In genomic region chr2:146579154-146579930, GRCh38 we compare ENCODE assay signal across 12 cellular contexts.
DNase-seq lines count a peak whose midpoint lies in the region; ATAC-seq, FAIRE-seq and TF ChIP-seq lines count a peak whose summit lies in the region.
"Had no signal": no experiment of that assay in that cellular context is flagged by ENCODE, and none has a peak within 500 bp of the region (broad histone marks: within the 10 kb centered on the region; RNA-seq: fewer than 3 reads in every experiment).

No MANE protein-coding gene starts in this region.

- dilution Hi-C loops in IMR-90 (cut with HindIII; ENCODE audit: low sequenced_read_pairs, unreplicated experiment), result no loop called here

- CTCF ChIA-PET in Caco-2 (lab: Charles Lee), result interaction anchor here (0.8 kb wide), 1 partner anchor 82 kb away, joined by 3 read pairs; no protein-coding TSS in a partner anchor
- CTCF ChIA-PET in IMR-90 (lab: Yijun Ruan, JAX), result interaction anchor here (1.2 kb wide), 1 partner anchor 9 kb away, joined by 5 read pairs; no protein-coding TSS in a partner anchor

- H3K36me3 Mint-ChIP-seq in Caco-2 (ENCODE audit: insufficient read depth, unreplicated experiment) (no peaks in the 10 kb centered on the region), mesothelial cell of epicardium (no peaks in the 10 kb centered on the region)
- H3K36me3 Mint-ChIP-seq: IgD-negative memory B cell; stimulated activated effector memory CD8-positive, alpha-beta T cell treated with anti-CD3 and anti-CD28 coated beads, Interleukin-12 subunit alpha, Interleukin-12 subunit beta, amount 100 ng/mL, for 72 hours had no signal

- POLR2A ChIA-PET in Caco-2 (lab: Charles Lee) (no interaction called here), IMR-90 (lab: Charles Lee; ENCODE audit: unreplicated experiment) (no interaction called here)

- TF ChIP-seq RAD21 in IMR-90 (IDR thresholded peaks at IDR 0.05; ENCODE audit: low read length), result no peak

- TF ChIP-seq CTCF in Caco-2 (IDR thresholded peaks at IDR 0.05; ENCODE audit: insufficient read depth in 1 of 2, low read depth in 1 of 2, low read length in 1 of 2, severe bottlenecking in 1 of 2, unreplicated experiment in 1 of 2), result no peak
- no peak for TF ChIP-seq CTCF in IMR-90 (conservative IDR thresholded peaks at IDR 0.05; ENCODE audit: low read depth, low read length)
- no peak for TF ChIP-seq CTCF in bronchial epithelial cell (IDR thresholded peaks at IDR 0.05; ENCODE audit: insufficient read depth, low read length, severe bottlenecking)
- no peak for TF ChIP-seq CTCF in mesothelial cell of epicardium (IDR thresholded peaks at IDR 0.05; ENCODE audit: unreplicated experiment)
- TF ChIP-seq CTCF in testis (IDR thresholded peaks at IDR 0.05), result no peak

- H2BK20ac ChIP-seq in IMR-90 (ENCODE audit: low read depth, low read length), result peak overlapping the region; percentile 93

- H4K20me1 ChIP-seq in IMR-90 (ENCODE audit: insufficient read depth, low read length), result no peaks in the 10 kb centered on the region

- no peaks in the 10 kb centered on the region for H3K9me1 ChIP-seq in IMR-90 (ENCODE audit: insufficient read depth, low read length)

- H3K4me1 ChIP-seq in Caco-2, result peaks cover 31% of the 10 kb centered on the region
- H3K4me1 ChIP-seq in IMR-90 (ENCODE audit: control insufficient read depth, insufficient read depth, low read length), result peaks cover 3% of the 10 kb centered on the region
- no peaks in the 10 kb centered on the region for H3K4me1 ChIP-seq in testis

- no peak overlapping the region for H2AFZ ChIP-seq in IMR-90 (replicated peaks; ENCODE audit: low read length, poor library complexity)

- peak overlapping the region; percentile 88 for H3K4me2 ChIP-seq in IMR-90 (ENCODE audit: low read depth, low read length)

- H2AK5ac ChIP-seq in IMR-90 (ENCODE audit: low read depth, low read length), result peak overlapping the region; percentile 61; the same call in 1 of the 2 replicates

- H2BK15ac ChIP-seq in IMR-90 (ENCODE audit: low read depth, low read length), result peak overlapping the region; percentile 59; the same call in 1 of the 3 replicates

- no peak overlapping the region for H3K23ac ChIP-seq in IMR-90 (ENCODE audit: low read depth, low read length)

- H3K79me1 ChIP-seq in IMR-90 (ENCODE audit: low read depth in 1 of 2, low read length in 2 of 2), result no peaks in the 10 kb centered on the region

- H3K27me3 Mint-ChIP-seq in Caco-2 (ENCODE audit: insufficient read depth, unreplicated experiment), result no peaks in the 10 kb centered on the region
- H3K27me3 Mint-ChIP-seq in mesothelial cell of epicardium (ENCODE audit: low read depth), result no peaks in the 10 kb centered on the region
- H3K27me3 Mint-ChIP-seq: dendritic cell treated with granulocyte-macrophage colony-stimulating factor and Interleukin-4, amounts not matched to agents 40 ng/mL and 50 ng/mL, for 4 days; IgD-negative memory B cell had no signal

- peak overlapping the region; percentile 75; the same call in 1 of the 2 replicates for H3K14ac ChIP-seq in IMR-90 (replicated peaks; ENCODE audit: low read depth, low read length)

- DNase-seq in Caco-2 (peak in 1 of 2 experiments; percentile 22), IMR-90 (peak; percentile 77), bronchial epithelial cell (ENCODE audit: low read depth) (peak; percentile 71), mesothelial cell of epicardium (ENCODE audit: low spot score in 2 of 2, unreplicated experiment in 2 of 2) (no peak), NK-92 (lab: John Stamatoyannopoulos, UW; ENCODE audit: unreplicated experiment) (no peak), testis (no peak)
- DNase-seq in activated CD8-positive, alpha-beta memory T cell treated with anti-CD3 and anti-CD28 coated beads, Interleukin-2, amount 50 U/mL, for 48 hours, result no peak
- DNase-seq: NCI-H2029 had no signal

- no peak overlapping the region for H3K9ac ChIP-seq in IMR-90 (ENCODE audit: low read depth, low read length)

- no peak for TF ChIP-seq POLR2A in IMR-90 (IDR thresholded peaks at IDR 0.05; ENCODE audit: low read depth, low read length)
- TF ChIP-seq POLR2A in testis (IDR thresholded peaks at IDR 0.05), result no peak

- intact Hi-C loops in Caco-2 (cut with micrococcal nuclease; ENCODE audit: unreplicated experiment), result loop anchor here (1.0 kb wide), 2 partner anchors 23 to 105 kb away; no protein-coding TSS in a partner anchor
- intact Hi-C loops in IMR-90 (cut with micrococcal nuclease), result no loop called here
- intact Hi-C loops in testis (cut with DNase I; ENCODE audit: low total_unique reads), result no loop called here

- H3K27ac Mint-ChIP-seq in Caco-2 (ENCODE audit: unreplicated experiment) (peak overlapping the region; percentile 73), mesothelial cell of epicardium (peak overlapping the region; percentile 76)
- H3K27ac Mint-ChIP-seq: dendritic cell treated with granulocyte-macrophage colony-stimulating factor and Interleukin-4, amounts not matched to agents 40 ng/mL and 50 ng/mL, for 4 days; IgD-negative memory B cell; stimulated activated effector memory CD8-positive, alpha-beta T cell treated with anti-CD3 and anti-CD28 coated beads, Interleukin-12 subunit alpha, Interleukin-12 subunit beta, amount 100 ng/mL, for 72 hours had no signal

- H3K4me3 ChIP-seq in Caco-2 (ENCODE audit: low read depth, low read length) (no peak overlapping the region), IMR-90 (ENCODE audit: insufficient read depth, low read depth, low read length) (no peak overlapping the region), bronchial epithelial cell (ENCODE audit: low read depth, low read length) (no peak overlapping the region), testis (no peak overlapping the region)

- H2BK5ac ChIP-seq in IMR-90 (ENCODE audit: low read depth, low read length, poor library complexity, severe bottlenecking), result peak overlapping the region; percentile 73

- in situ Hi-C loops in IMR-90 (cut with MboI; ENCODE audit: low sequenced_read_pairs), result no loop called here

- H3K4ac ChIP-seq in IMR-90 (ENCODE audit: low read depth, low read length), result peak overlapping the region; percentile 44; the same call in 1 of the 2 replicates

- H3K27me3 ChIP-seq in Caco-2 (replicated peaks; ENCODE audit: control insufficient read depth, insufficient read depth, low read length) (no peaks in the 10 kb centered on the region), IMR-90 (ENCODE audit: control insufficient read depth, insufficient read depth, low read length) (no peaks in the 10 kb centered on the region), bronchial epithelial cell (ENCODE audit: control insufficient read depth, insufficient read depth, low read length) (no peaks in the 10 kb centered on the region), testis (no peaks in the 10 kb centered on the region)

- ATAC-seq in IMR-90 (ENCODE audit: low read depth) (peak; percentile 89), GM18868 (IDR thresholded peaks at IDR 0.05; ENCODE audit: unreplicated experiment) (no peak)
- ATAC-seq: stimulated activated effector memory CD8-positive, alpha-beta T cell treated with anti-CD3 and anti-CD28 coated beads, Interleukin-12 subunit alpha, Interleukin-12 subunit beta, amount 100 ng/mL, for 72 hours had no signal

- BruUV-seq in Caco-2 (replicated peaks; lab: Mats Ljungman, UMichigan), result no TSS peak
- BruUV-seq in IMR-90 (replicated peaks; lab: Mats Ljungman, UMichigan), result no TSS peak

- H3K56ac ChIP-seq in IMR-90 (ENCODE audit: extremely low read depth, insufficient read depth, low read length), result peak overlapping the region; percentile 75; the same call in 1 of the 2 replicates

- H4K5ac ChIP-seq in IMR-90 (ENCODE audit: low read depth, low read length), result no peak overlapping the region

- H3K9me3 Mint-ChIP-seq in Caco-2 (ENCODE audit: unreplicated experiment) (no peaks in the 10 kb centered on the region), mesothelial cell of epicardium (no peaks in the 10 kb centered on the region)
- H3K9me3 Mint-ChIP-seq: dendritic cell treated with granulocyte-macrophage colony-stimulating factor and Interleukin-4, amounts not matched to agents 40 ng/mL and 50 ng/mL, for 4 days; IgD-negative memory B cell; stimulated activated effector memory CD8-positive, alpha-beta T cell treated with anti-CD3 and anti-CD28 coated beads, Interleukin-12 subunit alpha, Interleukin-12 subunit beta, amount 100 ng/mL, for 72 hours had no signal

- H3K4me3 Mint-ChIP-seq in Caco-2 (ENCODE audit: unreplicated experiment) (no peak overlapping the region), mesothelial cell of epicardium (no peak overlapping the region)
- H3K4me3 Mint-ChIP-seq: dendritic cell treated with granulocyte-macrophage colony-stimulating factor and Interleukin-4, amounts not matched to agents 40 ng/mL and 50 ng/mL, for 4 days; IgD-negative memory B cell; stimulated activated effector memory CD8-positive, alpha-beta T cell treated with anti-CD3 and anti-CD28 coated beads, Interleukin-12 subunit alpha, Interleukin-12 subunit beta, amount 100 ng/mL, for 72 hours had no signal

- H3K36me3 ChIP-seq in Caco-2 (ENCODE audit: control insufficient read depth, insufficient read depth, low read length) (no peaks in the 10 kb centered on the region), IMR-90 (ENCODE audit: control insufficient read depth, insufficient read depth, low read length) (no peaks in the 10 kb centered on the region), bronchial epithelial cell (ENCODE audit: control insufficient read depth, insufficient read depth, low read length) (no peaks in the 10 kb centered on the region), testis (ENCODE audit: low read depth, missing control alignments) (no peaks in the 10 kb centered on the region)

- no peak overlapping the region for H2AK9ac ChIP-seq in IMR-90 (replicated peaks; ENCODE audit: low read depth, low read length, poor library complexity)

- FAIRE-seq in bronchial epithelial cell (lab: Jason Lieb, UNC), result no peak

- H3K4me1 Mint-ChIP-seq in Caco-2 (ENCODE audit: low read depth, unreplicated experiment), result peaks cover 13% of the 10 kb centered on the region
- H3K4me1 Mint-ChIP-seq in mesothelial cell of epicardium, result peaks cover 23% of the 10 kb centered on the region
- H3K4me1 Mint-ChIP-seq: IgD-negative memory B cell; stimulated activated effector memory CD8-positive, alpha-beta T cell treated with anti-CD3 and anti-CD28 coated beads, Interleukin-12 subunit alpha, Interleukin-12 subunit beta, amount 100 ng/mL, for 72 hours had no signal

- H3K9me3 ChIP-seq in Caco-2 (no peaks in the 10 kb centered on the region), IMR-90 (ENCODE audit: control insufficient read depth, insufficient read depth, low read length) (no peaks in the 10 kb centered on the region), testis (no peaks in the 10 kb centered on the region)

- H4K8ac ChIP-seq in IMR-90 (ENCODE audit: low read depth in 2 of 2, low read length in 2 of 2), result peak overlapping the region; percentile 56 to 70; a peak in 3 of 4 replicates

- H4K91ac ChIP-seq in IMR-90 (ENCODE audit: insufficient read depth, low read depth, low read length), result peak overlapping the region; percentile 85

- peak overlapping the region; percentile 84 for H2BK120ac ChIP-seq in IMR-90 (ENCODE audit: low read depth, low read length)

- no CpG with 5 or more reads among the region's 1 CpG for WGBS in IMR-90 (ENCODE audit: extremely low coverage in 2 of 2, insufficient read length in 1 of 2), 2 experiments
- 82 to 88% methylated on average over 1 of the region's 1 CpG for WGBS in testis, 2 donors

- H3K27ac ChIP-seq in IMR-90 (ENCODE audit: insufficient read depth, low read length) (peak overlapping the region; percentile 60; the same call in 1 of the 2 replicates), testis (no peak overlapping the region)

- peak overlapping the region; percentile 87; the same call in 1 of the 2 replicates for H3K18ac ChIP-seq in IMR-90 (ENCODE audit: low read depth, low read length)

Comparison
In these comparisons a context has a peak if more than half of its experiments do, and no peak if none do; other contexts are left out.
1. DNase-seq: peak in IMR-90 (single experiment) and bronchial epithelial cell (single experiment); none in mesothelial cell of epicardium (0 of 2), activated CD8-positive, alpha-beta memory T cell treated with anti-CD3 and anti-CD28 coated beads, Interleukin-2, amount 50 U/mL, for 48 hours (single experiment), NK-92 (single experiment) and testis (single experiment).